16 cellular contexts compared by ENCODE assay signal in genomic region chr10:93715345-93715744, GRCh38. TPM values are rescaled to one million over a fixed set of nuclear protein-coding genes. Genes with fewer than 3 reads are reported as not detected.
A peak's percentile ranks its signal among the peaks of the same experiment; 100 is the strongest.
DNase-seq lines count a peak whose midpoint lies in the region; ATAC-seq and TF ChIP-seq lines count a peak whose summit lies in the region.
"Had no signal": no experiment of that assay in that cellular context is flagged by ENCODE, and none has a peak within 500 bp of the region (broad histone marks: within the 10 kb centered on the region; RNA-seq: fewer than 3 reads in every experiment).

No MANE protein-coding gene starts in this region.

- H3K4me1 ChIP-seq in transverse colon = no peaks in the 10 kb centered on the region
- H3K4me1 ChIP-seq: SJSA1 had no signal

- H3K27me3 ChIP-seq in transverse colon = no peaks in the 10 kb centered on the region
- H3K27me3 ChIP-seq: SJSA1 had no signal

- H3K4me3 ChIP-seq in transverse colon = no peak overlapping the region
- H3K4me3 ChIP-seq: A549, SJSA1, skin epidermis had no signal

- H3K36me3 ChIP-seq in transverse colon = no peaks in the 10 kb centered on the region
- H3K36me3 ChIP-seq: SJSA1 had no signal

- no peaks in the 10 kb centered on the region for H3K9me3 ChIP-seq in transverse colon
- H3K9me3 ChIP-seq: A549, SJSA1 had no signal

- TF ChIP-seq EP300 in transverse colon (IDR thresholded peaks at IDR 0.05; ENCODE audit: low read depth) = no peak

- in situ Hi-C loops in transverse colon (cut with MboI; ENCODE audit: low pct_ligation_motif_present in 1 of 4, low pct_unique_long_range_greater_than_20kb in 1 of 4, low sequenced_read_pairs in 3 of 4) = no loop called here

- 68 to 81% methylated on average over 5 of the region's 5 CpGs for WGBS in transverse colon (ENCODE audit: low coverage in 1 of 2), 2 donors

- no peak overlapping the region for H3K27ac ChIP-seq in transverse colon
- H3K27ac ChIP-seq: A549, SJSA1, skin epidermis had no signal

- no peak for TF ChIP-seq POLR2A in transverse colon (IDR thresholded peaks at IDR 0.05)

- no peak for TF ChIP-seq CTCF in transverse colon (IDR thresholded peaks at IDR 0.05)

- DNase-seq in CD1c-positive myeloid dendritic cell (ENCODE audit: extremely low spot score) = peak; percentile 62
- DNase-seq in cardiac septum (ENCODE audit: low spot score) = no peak
- DNase-seq in NAMALWA (ENCODE audit: low spot score) = no peak
- no peak for DNase-seq in UCSD-AML1 (lab: John Stamatoyannopoulos, UW; ENCODE audit: unreplicated experiment)
- DNase-seq in transverse colon = no peak
- DNase-seq: GOT3, NCI-H446 treated with DMSO at 0.1 percent for 48 hours had no signal

- peak; percentile 87 for ATAC-seq in GM19035 (IDR thresholded peaks at IDR 0.05; ENCODE audit: unreplicated experiment)
- ATAC-seq in GM21825 (IDR thresholded peaks at IDR 0.05; ENCODE audit: unreplicated experiment) = peak; percentile 84
- peak; percentile 82 for ATAC-seq in HG03139 (IDR thresholded peaks at IDR 0.05; ENCODE audit: unreplicated experiment)
- ATAC-seq: A549, WTC11 had no signal

- intact Hi-C loops in cardiac septum (cut with DNase I) (no loop called here), transverse colon (cut with DNase I; ENCODE audit: low total_unique reads) (no loop called here)

RNA-seq across cellular contexts. Expression of gene FRA10AC1, which starts 13.0 kb away (rescaled TPM):
- total RNA-seq in cardiac septum = 21.1 TPM
- total RNA-seq in transverse colon = 10 to 100 TPM in 3 of 4 donors, 1 to 10 TPM in 1; 1.9 to 37.4 (median 13.9) TPM

RNA-seq across cellular contexts. Expression of gene LGI1, which starts 42.4 kb away (rescaled TPM):
- not detected for total RNA-seq in cardiac septum
- 1 to 10 TPM in 2 of 4 donors, not detected in 2; 1.1 to 2.4 TPM for total RNA-seq in transverse colon
- total RNA-seq: fibroblast of lung, LHCN-M2, WTC11 had no signal
